ENCODE assay signal across 15 cellular contexts in genomic region chr16:9154576-9155410, GRCh38.
"Had no signal": no experiment of that assay in that cellular context is flagged by ENCODE, and none has a peak within 500 bp of the region (broad histone marks: within the 10 kb centered on the region; RNA-seq: fewer than 3 reads in every experiment).

No MANE protein-coding gene starts in this region.

- DNase-seq: activated B cell treated with CpG ODN at 0.5 μM for 24 hours; activated CD4-positive, alpha-beta T cell treated with anti-CD3 and anti-CD28 coated beads, Interleukin-2, amount 10 ng/mL, durations not matched to agents 24 days and 14 days; activated CD8-positive, alpha-beta memory T cell treated with anti-CD3 and anti-CD28 coated beads for 24 hours; amniotic stem cell; stimulated activated CD4-positive, alpha-beta T cell treated with anti-CD3 and anti-CD28 coated beads, Interleukin-4, amount 100 ng/mL, for 1 hour; stimulated activated CD8-positive, alpha-beta memory T cell treated with anti-CD3 and anti-CD28 coated beads, Interleukin-4, amount 100 ng/mL, for 48 hours; stimulated activated naive CD8-positive, alpha-beta T cell treated with anti-CD3 and anti-CD28 coated beads, Interleukin-15, amount 100 ng/mL, for 72 hours; testis had no signal

- H3K4me3 ChIP-seq: breast epithelium, testis had no signal

- H3K4me1 Mint-ChIP-seq: activated B cell treated with CpG ODN at 0.5 μM for 24 hours; activated naive CD4-positive, alpha-beta T cell treated with anti-CD3 and anti-CD28 coated beads, Interleukin-2, amount 50 U/mL, for 24 hours; activated T-helper 17 cell treated with anti-CD3 and anti-CD28 coated beads, Interleukin-2, amount 50 U/mL, for 72 hours; nephron had no signal

- H3K4me1 ChIP-seq: breast epithelium, testis had no signal

- H3K36me3 ChIP-seq: breast epithelium had no signal

- H3K9me3 ChIP-seq: breast epithelium, testis had no signal

- H3K27ac Mint-ChIP-seq: activated B cell treated with CpG ODN at 0.5 μM for 24 hours; activated CD4-positive, alpha-beta T cell treated with anti-CD3 and anti-CD28 coated beads, Interleukin-2, amount 10 ng/mL, durations not matched to agents 24 days and 14 days; activated naive CD4-positive, alpha-beta T cell treated with anti-CD3 and anti-CD28 coated beads, Interleukin-2, amount 50 U/mL, for 24 hours; activated T-helper 17 cell treated with anti-CD3 and anti-CD28 coated beads, Interleukin-2, amount 50 U/mL, for 72 hours; nephron; stimulated activated naive CD8-positive, alpha-beta T cell treated with anti-CD3 and anti-CD28 coated beads, Interleukin-15, amount 100 ng/mL, for 72 hours; T-helper 1 cell treated with Interleukin-12 subunit alpha and Interleukin-12 subunit beta and Interleukin-4 antibody, amounts not matched to agents 30 μg/mL and 1 μg/mL, for 36 hours had no signal

- H3K27me3 ChIP-seq: testis had no signal

- ATAC-seq: activated T-helper 17 cell treated with anti-CD3 and anti-CD28 coated beads, Interleukin-2, amount 50 U/mL, for 72 hours; esophagus mucosa; left lobe of liver; stimulated activated naive CD8-positive, alpha-beta T cell treated with anti-CD3 and anti-CD28 coated beads, Interleukin-15, amount 100 ng/mL, for 72 hours had no signal

- H3K27ac ChIP-seq: breast epithelium, testis had no signal

- H3K4me3 Mint-ChIP-seq: activated B cell treated with CpG ODN at 0.5 μM for 24 hours; activated CD4-positive, alpha-beta T cell treated with anti-CD3 and anti-CD28 coated beads, Interleukin-2, amount 10 ng/mL, durations not matched to agents 24 days and 14 days; activated naive CD4-positive, alpha-beta T cell treated with anti-CD3 and anti-CD28 coated beads, Interleukin-2, amount 50 U/mL, for 24 hours; activated T-helper 17 cell treated with anti-CD3 and anti-CD28 coated beads, Interleukin-2, amount 50 U/mL, for 72 hours; nephron; stimulated activated naive CD8-positive, alpha-beta T cell treated with anti-CD3 and anti-CD28 coated beads, Interleukin-15, amount 100 ng/mL, for 72 hours; T-helper 1 cell treated with Interleukin-12 subunit alpha and Interleukin-12 subunit beta and Interleukin-4 antibody, amounts not matched to agents 30 μg/mL and 1 μg/mL, for 36 hours had no signal

- H3K9me3 Mint-ChIP-seq: activated B cell treated with CpG ODN at 0.5 μM for 24 hours; activated naive CD4-positive, alpha-beta T cell treated with anti-CD3 and anti-CD28 coated beads, Interleukin-2, amount 50 U/mL, for 24 hours; activated T-helper 17 cell treated with anti-CD3 and anti-CD28 coated beads, Interleukin-2, amount 50 U/mL, for 72 hours; nephron; T-helper 1 cell treated with Interleukin-12 subunit alpha and Interleukin-12 subunit beta and Interleukin-4 antibody, amounts not matched to agents 30 μg/mL and 1 μg/mL, for 36 hours had no signal
